20 cellular contexts compared by ENCODE assay signal in the genomic region with DNA sequence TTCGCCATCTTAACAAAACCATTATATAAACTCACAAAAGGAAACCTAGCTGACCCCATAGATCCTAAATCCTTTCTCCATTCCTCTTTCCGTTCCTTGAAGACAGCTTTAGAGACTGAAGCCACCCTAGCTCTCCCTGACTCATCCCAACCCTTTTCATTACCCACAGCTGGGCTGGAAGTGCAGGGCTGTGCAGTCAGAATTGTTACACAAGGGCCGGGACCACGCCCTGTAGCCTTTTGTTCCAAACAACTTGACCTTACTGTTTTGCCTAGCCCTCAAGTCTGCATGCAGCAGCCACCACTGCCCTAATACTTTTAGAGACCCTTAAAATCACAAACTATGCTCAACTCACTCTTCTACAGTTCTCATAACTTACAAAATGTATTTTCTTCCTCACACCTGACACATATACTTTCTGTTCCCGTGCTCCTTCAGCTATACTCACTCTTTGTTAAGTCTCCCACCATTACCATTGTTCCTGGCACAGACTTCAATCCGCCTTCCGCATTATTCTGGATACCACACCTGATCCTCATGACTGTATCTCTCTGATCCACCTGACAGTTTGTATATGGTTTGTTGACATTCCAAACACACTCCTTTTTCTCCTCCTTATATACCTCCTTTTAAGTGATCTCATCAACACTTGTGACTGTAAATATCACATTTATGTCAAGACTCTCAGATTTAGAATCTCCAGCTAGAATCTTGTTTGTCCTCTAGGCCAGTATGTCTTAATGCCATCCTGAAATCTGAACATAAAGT.
DNase-seq lines count a peak whose midpoint lies in the region; ATAC-seq, FAIRE-seq and TF ChIP-seq lines count a peak whose summit lies in the region.
"Had no signal": no experiment of that assay in that cellular context is flagged by ENCODE, and none has a peak within 500 bp of the region (broad histone marks: within the 10 kb centered on the region; RNA-seq: fewer than 3 reads in every experiment).

No MANE protein-coding gene starts in this region.

- TF ChIP-seq CTCF in A549 (IDR thresholded peaks at IDR 0.05) (no peak), cardiac fibroblast (IDR thresholded peaks at IDR 0.05; ENCODE audit: low read depth, low read length) (no peak)

- peaks cover 6% of the 10 kb centered on the region; the same call in 1 of the 3 replicates for H3K4me1 ChIP-seq in A549
- H3K4me1 ChIP-seq: prostate gland, vagina had no signal

- H3K9me3 ChIP-seq in A549 = no peaks in the 10 kb centered on the region
- H3K9me3 ChIP-seq: prostate gland, vagina had no signal

- ATAC-seq in A549 = no peak
- peak; percentile 77 for ATAC-seq in left colon
- ATAC-seq: CD8-positive, alpha-beta T cell had no signal

- no peak for FAIRE-seq in A549 (lab: Jason Lieb, UNC)
- FAIRE-seq: A204.1 had no signal

- no peak for TF ChIP-seq RAD21 in A549 (conservative IDR thresholded peaks at IDR 0.05 in 1 of 2, IDR thresholded peaks at IDR 0.05 in 1 of 2)

- peak overlapping the region; percentile 18; the same call in 2 of the 3 replicates for H3K4me2 ChIP-seq in A549

- CTCF ChIA-PET in A549 (lab: Yijun Ruan, JAX) = no interaction called here

- POLR2A ChIA-PET in A549 (lab: Yijun Ruan, JAX) = no interaction called here

- WGBS in A549 (ENCODE audit: missing lambda C conversion rate) = 65% methylated on average over 7 of the region's 7 CpGs

- intact Hi-C loops in left colon (cut with DNase I, micrococcal nuclease) = no loop called here
- intact Hi-C loops in cardiac septum (cut with DNase I) = no loop called here

- H3K4me3 ChIP-seq in A549 = no peak overlapping the region
- H3K4me3 ChIP-seq in cardiac fibroblast (replicated peaks in 1 of 2; ENCODE audit: low read depth in 2 of 2, low read length in 2 of 2) = no peak overlapping the region
- H3K4me3 ChIP-seq: cardiac muscle cell, prostate gland, vagina had no signal

- peak in 1 of 2 experiments; percentile 9 for DNase-seq in A549 (ENCODE audit: low read depth in 1 of 2, low spot score in 1 of 2)
- DNase-seq in LHCN-M2 (ENCODE audit: low read depth) = peak; percentile 81
- peak; percentile 51 to 82 for DNase-seq in cardiac fibroblast (ENCODE audit: low read depth in 2 of 2)
- DNase-seq in left colon = peak in 1 of 2 donors; percentile 29
- no peak for DNase-seq in NOMO-1 treated with DMSO at 0.1 percent for 48 hours (lab: John Stamatoyannopoulos, UW; ENCODE audit: unreplicated experiment)
- DNase-seq in NCI-H1105 (lab: John Stamatoyannopoulos, UW) = no peak
- DNase-seq in NCI-H82 treated with DMSO at 0.1 percent for 48 hours (lab: John Stamatoyannopoulos, UW; ENCODE audit: unreplicated experiment) = no peak
- no peak for DNase-seq in cardiac septum (ENCODE audit: low spot score)
- DNase-seq: activated CD4-positive, alpha-beta T cell treated with anti-CD3 and anti-CD28 coated beads for 48 hours; activated naive CD4-positive, alpha-beta T cell treated with anti-CD3 and anti-CD28 coated beads, Interleukin-2, amount 50 U/mL, for 16 hours; CD8-positive, alpha-beta T cell; effector memory CD4-positive, alpha-beta T cell; GOT3; KBM-7; NCI-H446; stimulated activated CD4-positive, alpha-beta T cell treated with anti-CD3 and anti-CD28 coated beads, Interleukin-12 subunit alpha, Interleukin-12 subunit beta, amount 100 ng/mL, for 4 hours had no signal

- H3K27ac ChIP-seq in A549 = no peak overlapping the region
- H3K27ac ChIP-seq: cardiac muscle cell, prostate gland, vagina had no signal

- TF ChIP-seq POLR2A in A549 (IDR thresholded peaks at IDR 0.05; ENCODE audit: low read length) = no peak

- TF ChIP-seq EP300 in A549 (IDR thresholded peaks at IDR 0.05) = no peak

TF ChIP-seq in A549, 52 proteins besides CTCF, POLR2A, EP300 and RAD21:
- TF ChIP-seq ELK1 (IDR thresholded peaks at IDR 0.05; ENCODE audit: low read depth, low read length) (no peak), HOXB5 (CRISPR knock-in tag; IDR thresholded peaks at IDR 0.05) (no peak), BHLHE40 (IDR thresholded peaks at IDR 0.05; ENCODE audit: low read depth, low read length) (no peak)
- TF ChIP-seq, protein P1, sequence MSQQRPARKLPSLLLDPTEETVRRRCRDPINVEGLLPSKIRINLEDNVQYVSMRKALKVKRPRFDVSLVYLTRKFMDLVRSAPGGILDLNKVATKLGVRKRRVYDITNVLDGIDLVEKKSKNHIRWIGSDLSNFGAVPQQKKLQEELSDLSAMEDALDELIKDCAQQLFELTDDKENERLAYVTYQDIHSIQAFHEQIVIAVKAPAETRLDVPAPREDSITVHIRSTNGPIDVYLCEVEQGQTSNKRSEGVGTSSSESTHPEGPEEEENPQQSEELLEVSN (IDR thresholded peaks at IDR 0.05; ENCODE audit: borderline replicate concordance, low read depth) = no peak
- TF ChIP-seq, protein P2, sequence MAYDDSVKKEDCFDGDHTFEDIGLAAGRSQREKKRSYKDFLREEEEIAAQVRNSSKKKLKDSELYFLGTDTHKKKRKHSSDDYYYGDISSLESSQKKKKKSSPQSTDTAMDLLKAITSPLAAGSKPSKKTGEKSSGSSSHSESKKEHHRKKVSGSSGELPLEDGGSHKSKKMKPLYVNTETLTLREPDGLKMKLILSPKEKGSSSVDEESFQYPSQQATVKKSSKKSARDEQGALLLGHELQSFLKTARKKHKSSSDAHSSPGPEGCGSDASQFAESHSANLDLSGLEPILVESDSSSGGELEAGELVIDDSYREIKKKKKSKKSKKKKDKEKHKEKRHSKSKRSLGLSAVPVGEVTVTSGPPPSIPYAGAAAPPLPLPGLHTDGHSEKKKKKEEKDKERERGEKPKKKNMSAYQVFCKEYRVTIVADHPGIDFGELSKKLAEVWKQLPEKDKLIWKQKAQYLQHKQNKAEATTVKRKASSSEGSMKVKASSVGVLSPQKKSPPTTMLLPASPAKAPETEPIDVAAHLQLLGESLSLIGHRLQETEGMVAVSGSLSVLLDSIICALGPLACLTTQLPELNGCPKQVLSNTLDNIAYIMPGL (CRISPR knock-in tag; IDR thresholded peaks at IDR 0.05; ENCODE audit: borderline replicate concordance) = no peak

Comparison
In these comparisons a context has a peak if more than half of its experiments do, and no peak if none do; other contexts are left out.
1. DNase-seq: peak in LHCN-M2 (single experiment) and cardiac fibroblast (2 of 2); none in NOMO-1 treated with DMSO at 0.1 percent for 48 hours (single experiment), NCI-H1105 (single experiment), NCI-H82 treated with DMSO at 0.1 percent for 48 hours (single experiment) and cardiac septum (single experiment).